ENCODE assay signal across 13 cellular contexts in the genomic region with DNA sequence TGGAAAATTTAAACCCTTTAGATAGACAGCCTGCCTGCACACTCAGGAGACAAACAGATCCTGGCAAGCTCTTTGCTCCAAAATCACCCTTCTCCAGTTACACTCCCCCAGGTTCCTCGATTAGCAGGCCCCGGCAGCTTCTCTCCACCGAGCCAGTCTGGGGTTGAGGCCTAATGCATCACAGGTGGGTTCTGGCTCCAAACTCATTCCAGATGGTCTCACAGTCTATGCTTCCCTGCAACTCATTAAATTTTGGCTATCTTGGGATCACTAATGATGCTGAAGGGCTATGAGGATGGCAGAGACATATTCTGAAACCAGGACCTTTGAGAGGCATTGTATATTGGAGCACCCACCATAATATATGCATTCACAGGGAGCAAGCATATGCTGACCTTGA.
"Had no signal": no experiment of that assay in that cellular context is flagged by ENCODE, and none has a peak within 500 bp of the region (broad histone marks: within the 10 kb centered on the region; RNA-seq: fewer than 3 reads in every experiment).

No MANE protein-coding gene starts in this region.

- DNase-seq: activated naive CD4-positive, alpha-beta T cell treated with Interleukin-2 at 50 U/mL for 16 hours; activated T-cell treated with anti-CD3 and anti-CD28 coated beads for 4 hours; aorta; glutamatergic neuron; hypothalamus; kidney; left ventricle myocardium superior; naive thymus-derived CD8-positive, alpha-beta T cell; stimulated activated CD4-positive, alpha-beta T cell treated with anti-CD3 and anti-CD28 coated beads, Interleukin-4, amount 100 ng/mL, for 1 hour; stimulated activated naive B cell treated with anti-CD40 and anti-IgM and Interleukin-4, amounts not matched to agents 10 μg/mL and 1 μg/mL and 100 μg/mL, for 72 hours; thyroid gland had no signal

- H3K9me3 ChIP-seq: breast epithelium, thyroid gland had no signal

- H3K4me3 ChIP-seq: breast epithelium, thyroid gland had no signal

- H3K27me3 ChIP-seq: breast epithelium, thyroid gland had no signal

- H3K4me1 ChIP-seq: breast epithelium, thyroid gland had no signal

- H3K27ac ChIP-seq: breast epithelium, epithelial cell of prostate, thyroid gland had no signal

- H3K36me3 ChIP-seq: breast epithelium, thyroid gland had no signal
